13 cellular contexts compared by ENCODE assay signal in the genomic region with DNA sequence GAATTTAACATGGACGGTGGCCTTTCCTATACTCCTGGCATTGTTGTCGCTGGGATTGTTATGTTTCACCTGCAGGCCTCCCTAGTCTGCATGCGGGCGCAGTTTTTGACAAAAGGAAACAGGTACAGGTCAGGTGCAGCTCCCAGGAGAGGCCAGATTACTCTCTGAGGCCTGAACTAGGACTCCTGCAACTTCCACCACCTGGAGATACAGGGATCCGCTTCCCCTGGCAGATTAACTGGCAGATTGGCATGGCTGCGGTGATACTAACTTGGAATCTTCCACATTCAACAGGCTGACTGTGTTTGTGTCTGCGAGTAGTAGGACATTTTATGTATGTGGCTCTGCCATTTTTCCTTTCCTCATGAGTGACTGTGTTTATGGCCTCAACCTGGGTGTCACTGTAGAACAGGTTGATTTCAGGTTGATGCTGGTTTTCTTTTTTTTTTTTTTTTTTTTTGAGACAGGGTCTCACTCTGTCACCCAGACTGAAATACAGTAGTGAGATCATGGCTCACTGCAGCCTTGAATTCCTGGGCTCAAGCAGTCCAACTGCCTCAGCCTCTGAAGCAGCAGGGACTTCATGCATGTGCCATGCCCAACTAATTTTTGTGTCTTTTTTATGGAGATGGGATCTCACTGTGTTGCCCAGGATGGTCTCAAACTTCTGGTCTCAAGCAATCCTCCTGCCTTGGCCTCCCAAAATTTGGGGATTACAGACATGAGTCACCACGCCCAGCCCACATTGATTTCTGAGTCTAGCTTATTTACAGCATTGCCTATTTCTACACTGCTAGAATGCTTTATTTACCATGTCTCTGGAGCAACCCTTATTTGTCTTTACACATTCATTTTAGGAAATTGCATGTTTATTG. TPM values are rescaled to one million over a fixed set of nuclear protein-coding genes. Genes with fewer than 3 reads are reported as not detected.
DNase-seq lines count a peak whose midpoint lies in the region; ATAC-seq, FAIRE-seq and TF ChIP-seq lines count a peak whose summit lies in the region.
"Had no signal": no experiment of that assay in that cellular context is flagged by ENCODE, and none has a peak within 500 bp of the region (broad histone marks: within the 10 kb centered on the region; RNA-seq: fewer than 3 reads in every experiment).

No MANE protein-coding gene starts in this region.

- H3K27ac ChIP-seq in HepG2 (ENCODE audit: extremely low read length, insufficient read depth, low read length) (no peak overlapping the region), right lobe of liver (no peak overlapping the region), RWPE1 (peak overlapping the region; percentile 87), H1 (ENCODE audit: low read depth, low read length) (no peak overlapping the region)
- H3K27ac ChIP-seq: thyroid gland had no signal

- peaks cover 4% of the 10 kb centered on the region for H3K27me3 Mint-ChIP-seq in type B pancreatic cell
- H3K27me3 Mint-ChIP-seq: dendritic cell treated with granulocyte-macrophage colony-stimulating factor and Interleukin-4, amounts not matched to agents 40 ng/mL and 50 ng/mL, for 4 days had no signal

- H4K8ac ChIP-seq in H1 (ENCODE audit: extremely low read depth, insufficient read depth, low read length): no peak overlapping the region

- H3K4me3 ChIP-seq in HepG2 (replicated peaks in 1 of 3; ENCODE audit: insufficient read depth in 1 of 3, low read depth in 2 of 3, low read length in 3 of 3) (peak overlapping the region in 1 of 3 experiments; percentile 74; a peak in 1 of 6 replicates), right lobe of liver (no peak overlapping the region), H1 (ENCODE audit: extremely low read depth in 1 of 4, insufficient read depth in 2 of 4, low read depth in 3 of 4, low read length in 4 of 4) (no peak overlapping the region)

- no peaks in the 10 kb centered on the region for H3K79me1 ChIP-seq in H1 (ENCODE audit: low read depth, low read length)

- H3K9ac ChIP-seq in HepG2 (ENCODE audit: insufficient read depth, low read depth, low read length): no peak overlapping the region
- H3K9ac ChIP-seq in H1 (replicated peaks in 1 of 4; ENCODE audit: extremely low read depth in 1 of 4, low read depth in 3 of 4, low read length in 3 of 4): peak overlapping the region in 1 of 4 experiments; percentile 6; a peak in 2 of 7 replicates

- ATAC-seq in HepG2 (no peak), right lobe of liver (no peak), GM21529 (IDR thresholded peaks at IDR 0.05; ENCODE audit: unreplicated experiment) (no peak)
- ATAC-seq: left lung had no signal

- no peak overlapping the region for H3K27ac Mint-ChIP-seq in type B pancreatic cell

- 98% methylated on average over 8 of the region's 8 CpGs for WGBS in HepG2 (ENCODE audit: low lambda C conversion rate)
- WGBS in right lobe of liver (ENCODE audit: insufficient coverage, low coverage, low lambda C conversion rate, missing lambda C conversion rate): 88% methylated on average over 2 of the region's 8 CpGs
- WGBS in H1 (ENCODE audit: extremely low coverage in 1 of 2, insufficient coverage in 1 of 2, insufficient read length in 1 of 2, insufficient replicate concordance in 2 of 2, low coverage in 1 of 2, low lambda C conversion rate in 2 of 2, missing lambda C conversion rate in 1 of 2), 2 experiments: 86% methylated on average over 8 of the region's 8 CpGs; no CpG with 5 or more reads in 1 of the 2 experiments

- H4K91ac ChIP-seq in H1 (replicated peaks; ENCODE audit: insufficient read length, low read length): peak overlapping the region; percentile 44

- H3K36me3 ChIP-seq in HepG2 (replicated peaks in 1 of 2; ENCODE audit: control insufficient read depth in 1 of 2, insufficient read depth in 2 of 2, low read length in 2 of 2) (no peaks in the 10 kb centered on the region), right lobe of liver (no peaks in the 10 kb centered on the region), H1 (ENCODE audit: control insufficient read depth in 2 of 4, insufficient read depth in 4 of 4, low read length in 3 of 4) (peaks cover 0 to 4% (median 0%) of the 10 kb centered on the region in 4 experiments; a peak in 1 of 8 replicates)
- H3K36me3 ChIP-seq: left lung, thyroid gland had no signal

- peak overlapping the region; percentile 47; the same call in 1 of the 2 replicates for H2BK15ac ChIP-seq in H1 (ENCODE audit: low read length)

- DNase-seq in HepG2 (ENCODE audit: low spot score): no peak
- DNase-seq in right lobe of liver: no peak
- DNase-seq in RWPE1 (ENCODE audit: low spot score): no peak
- no peak for DNase-seq in H1 (ENCODE audit: low read depth in 1 of 2, low spot score in 2 of 2)
- DNase-seq in type B pancreatic cell (ENCODE audit: extremely low spot score, unreplicated experiment): no peak
- no peak for DNase-seq in hepatic stellate cell (ENCODE audit: low spot score)
- DNase-seq in KBM-7: no peak
- DNase-seq: foreskin melanocyte, left lung, NCI-H1105 had no signal

- H2BK120ac ChIP-seq in H1 (replicated peaks; ENCODE audit: low read depth, low read length): no peak overlapping the region

- H2BK20ac ChIP-seq in H1 (ENCODE audit: low read length): peak overlapping the region; percentile 29; the same call in 1 of the 2 replicates

- no peak for TF ChIP-seq RAD21 in HepG2 (CRISPR knock-in tag; IDR thresholded peaks at IDR 0.05)
- no peak for TF ChIP-seq RAD21 in H1 (IDR thresholded peaks at IDR 0.05 in 1 of 2, conservative IDR thresholded peaks at IDR 0.05 in 1 of 2; ENCODE audit: low read depth in 2 of 2, low read length in 2 of 2)

- H3K4me3 Mint-ChIP-seq in type B pancreatic cell: peak overlapping the region; percentile 94

- no peak overlapping the region for H4K5ac ChIP-seq in H1 (ENCODE audit: insufficient read length, low read depth, low read length)

- no peak overlapping the region for H3K56ac ChIP-seq in H1 (replicated peaks; ENCODE audit: insufficient read length, low read depth, low read length)

- 0 out of 2 replicates have a peak overlapping the region, but pooled peaks have one; percentile 32 for H2AK5ac ChIP-seq in H1 (ENCODE audit: low read depth, low read length)

- H3K14ac ChIP-seq in H1 (ENCODE audit: insufficient read length): no peak overlapping the region

- TF ChIP-seq CTCF in HepG2 (CRISPR knock-in tag; IDR thresholded peaks at IDR 0.05): no peak
- no peak for TF ChIP-seq CTCF in right lobe of liver (IDR thresholded peaks at IDR 0.05)
- no peak for TF ChIP-seq CTCF in RWPE1 (conservative IDR thresholded peaks at IDR 0.05; ENCODE audit: low read depth)
- no peak for TF ChIP-seq CTCF in H1 (IDR thresholded peaks at IDR 0.05; ENCODE audit: control extremely low read depth in 1 of 3, insufficient read depth in 1 of 3, low read depth in 1 of 3, low read length in 3 of 3)
- TF ChIP-seq CTCF in type B pancreatic cell (conservative IDR thresholded peaks at IDR 0.05): no peak

- peaks cover 4% of the 10 kb centered on the region for H3K79me2 ChIP-seq in HepG2 (ENCODE audit: insufficient read depth, low read length)
- peaks cover 4 to 31% of the 10 kb centered on the region in 2 experiments for H3K79me2 ChIP-seq in H1 (ENCODE audit: control insufficient read depth in 1 of 2, insufficient read depth in 2 of 2, low read length in 2 of 2)

- in situ Hi-C loops in HepG2 (cut with HindIII; ENCODE audit: extremely low pct_ligation_motif_present, low pct_unique_long_range_greater_than_20kb): no loop called here
- in situ Hi-C loops in KBM-7 (cut with MboI; ENCODE audit: low pct_unique_long_range_greater_than_20kb, low sequenced_read_pairs): no loop called here

- no peaks in the 10 kb centered on the region for H4K20me1 ChIP-seq in HepG2 (ENCODE audit: insufficient read depth, low read length)
- H4K20me1 ChIP-seq in H1 (replicated peaks in 1 of 2; ENCODE audit: control insufficient read depth in 1 of 2, insufficient read depth in 2 of 2, low read length in 2 of 2): peaks cover 5% of the 10 kb centered on the region in 2 experiments

- H2BK5ac ChIP-seq in H1 (ENCODE audit: low read depth, low read length): no peak overlapping the region

- peaks cover 10% of the 10 kb centered on the region for H3K23me2 ChIP-seq in H1 (ENCODE audit: low read depth, low read length)

- 0 out of 2 replicates have a peak overlapping the region, but pooled peaks have one; percentile 12 for H2BK12ac ChIP-seq in H1 (ENCODE audit: low read depth, low read length)

- H2AFZ ChIP-seq in HepG2 (ENCODE audit: low read length): no peak overlapping the region
- no peak overlapping the region for H2AFZ ChIP-seq in H1 (ENCODE audit: low read length)

- TF ChIP-seq POLR2A in HepG2 (IDR thresholded peaks at IDR 0.05; ENCODE audit: insufficient read depth in 1 of 2, low read depth in 2 of 2, low read length in 2 of 2) (no peak), right lobe of liver (IDR thresholded peaks at IDR 0.05) (no peak), H1 (IDR thresholded peaks at IDR 0.05; ENCODE audit: control extremely low read depth in 1 of 2, low read depth in 2 of 2, low read length in 2 of 2) (no peak)

- no peaks in the 10 kb centered on the region; a peak in 1 of 5 replicates for H3K27me3 ChIP-seq in HepG2 (ENCODE audit: control insufficient read depth in 1 of 2, insufficient read depth in 2 of 2, low read length in 2 of 2)
- H3K27me3 ChIP-seq in right lobe of liver: no peaks in the 10 kb centered on the region
- H3K27me3 ChIP-seq in H1 (replicated peaks in 1 of 4; ENCODE audit: control insufficient read depth in 3 of 4, extremely low read depth in 1 of 4, insufficient read depth in 3 of 4, low read length in 3 of 4): no peaks in the 10 kb centered on the region
- H3K27me3 ChIP-seq: left lung, thyroid gland had no signal

- CTCF ChIA-PET in HepG2 (lab: Yijun Ruan, JAX; ENCODE audit: low intra/inter-chr PET ratio, low total read pairs): no interaction called here
- CTCF ChIA-PET in RWPE1 (lab: Yijun Ruan, JAX): interaction anchor here (0.6 to 0.9 kb wide), 2 partner anchors 61 to 388 kb away, joined by 3 read pairs; no protein-coding TSS in a partner anchor
- CTCF ChIA-PET in H1 (lab: Charles Lee; ENCODE audit: partially characterized antibody): no interaction called here

- H3K9me3 ChIP-seq in HepG2 (ENCODE audit: low read length): no peaks in the 10 kb centered on the region
- no peaks in the 10 kb centered on the region for H3K9me3 ChIP-seq in right lobe of liver
- no peaks in the 10 kb centered on the region; a peak in 1 of 4 replicates for H3K9me3 ChIP-seq in H1 (ENCODE audit: insufficient read depth in 2 of 2, low read depth in 1 of 2, low read length in 1 of 2)
- H3K9me3 ChIP-seq: left lung, thyroid gland had no signal

- H3K36me3 Mint-ChIP-seq in type B pancreatic cell: peaks cover 5% of the 10 kb centered on the region

- H3K4me1 ChIP-seq in HepG2 (ENCODE audit: insufficient read depth, low read length): peaks cover 55% of the 10 kb centered on the region
- peaks cover 0 to 8% (median 2%) of the 10 kb centered on the region in 4 donors for H3K4me1 ChIP-seq in right lobe of liver
- peaks cover 0 to 5% (median 4%) of the 10 kb centered on the region in 4 experiments; a peak in 3 of 7 replicates for H3K4me1 ChIP-seq in H1 (replicated peaks in 1 of 4; ENCODE audit: control insufficient read depth in 3 of 4, insufficient read depth in 4 of 4, low read length in 3 of 4)

- no TSS peak for BruUV-seq in HepG2 (replicated peaks; lab: Mats Ljungman, UMichigan)

- intact Hi-C loops in HepG2 (cut with micrococcal nuclease; ENCODE audit: unreplicated experiment) (no loop called here), right lobe of liver (cut with DNase I) (no loop called here)

- H3K18ac ChIP-seq in H1 (ENCODE audit: extremely low read depth, low read length): no peak overlapping the region

- FAIRE-seq in HepG2 (lab: Jason Lieb, UNC) (no peak), H1 (lab: Jason Lieb, UNC) (no peak)

- H3K9me3 Mint-ChIP-seq in type B pancreatic cell: no peaks in the 10 kb centered on the region
- H3K9me3 Mint-ChIP-seq: dendritic cell treated with granulocyte-macrophage colony-stimulating factor and Interleukin-4, amounts not matched to agents 40 ng/mL and 50 ng/mL, for 4 days had no signal

- H3K23ac ChIP-seq in H1 (ENCODE audit: insufficient read length): no peak overlapping the region

- POLR2A ChIA-PET in HepG2 (lab: Yijun Ruan, JAX) (interaction anchor here (0.9 kb wide), 1 partner anchor 19 kb away, joined by 3 read pairs; no protein-coding TSS in a partner anchor), RWPE1 (lab: Yijun Ruan, JAX; ENCODE audit: low non-redundant PET) (no interaction called here), H1 (lab: Charles Lee; ENCODE audit: partially characterized antibody) (interaction anchor here (1.4 to 8.0 kb wide), 2 partner anchors 15 to 71 kb away, joined by 3 to 91 read pairs; no protein-coding TSS in a partner anchor)

- H3K4me2 ChIP-seq in HepG2 (ENCODE audit: low read depth, low read length) (peak overlapping the region; percentile 89), H1 (ENCODE audit: insufficient read depth in 1 of 2, low read depth in 2 of 2, low read length in 2 of 2) (peak overlapping the region in 1 of 2 experiments; percentile 70; a peak in 1 of 4 replicates)

- H3K4ac ChIP-seq in H1 (replicated peaks; ENCODE audit: insufficient read length, low read depth, low read length): no peak overlapping the region

- peaks cover 21% of the 10 kb centered on the region for H3K4me1 Mint-ChIP-seq in type B pancreatic cell (ENCODE audit: unreplicated experiment)

- TF ChIP-seq EP300 in HepG2 (IDR thresholded peaks at IDR 0.05; ENCODE audit: low read depth in 2 of 2, low read length in 2 of 2) (no peak), HepG2 (CRISPR knock-in tag; IDR thresholded peaks at IDR 0.05; ENCODE audit: borderline replicate concordance) (no peak), H1 (IDR thresholded peaks at IDR 0.05; ENCODE audit: borderline replicate concordance in 1 of 2, low read depth in 2 of 2, low read length in 2 of 2) (no peak)

RNA-seq across cellular contexts. Expression of a gene that starts 1.7 kb away (rescaled TPM):
- total RNA-seq in HepG2 (2016; rRNA removed; fragmentation: Illumina TruSeq; extraction: Trizol) (34.3 and 52.0 TPM in 2 replicates), right lobe of liver (10 to 100 TPM; 12.1 to 15.3 (median 14.4) TPM), type B pancreatic cell (ENCODE audit: low replicate concordance) (22.7 and 46.9 TPM in 2 replicates)
- 8.8 and 10.6 TPM in 2 replicates for total RNA-seq in HepG2 (2016; cell fraction: cytosol; rRNA removed; fragmentation: Illumina TruSeq; extraction: Trizol; ENCODE audit: low read depth)
- total RNA-seq in HepG2 (2016; cell fraction: insoluble cytoplasmic fraction; rRNA removed; fragmentation: Illumina TruSeq; extraction: Trizol): 36.7 and 47.2 TPM in 2 replicates
- 19.2 and 20.6 TPM in 2 replicates for total RNA-seq in HepG2 (2016; cell fraction: membrane; rRNA removed; fragmentation: Illumina TruSeq; extraction: Trizol)
- 30.7 and 35.4 TPM in 2 replicates for total RNA-seq in HepG2 (2016; cell fraction: nucleus; rRNA removed; fragmentation: Illumina TruSeq; extraction: Trizol)
- polyA plus RNA-seq in HepG2 (2011; rRNA removed) (27.6 and 29.6 TPM in 2 replicates), H1 (2011; rRNA removed) (54.0 and 82.6 TPM in 2 replicates)
- polyA plus RNA-seq in HepG2 (2011; cell fraction: cytosol; rRNA removed): 11.8 and 14.3 TPM in 2 replicates
- 26.1 and 29.2 TPM in 2 replicates for polyA plus RNA-seq in HepG2 (2011; cell fraction: nucleus; rRNA removed)
- 12.9 and 17.0 TPM in 2 replicates for polyA plus RNA-seq in HepG2 (2012)
- 3.9 and 4.1 TPM in 2 replicates for polyA plus RNA-seq in HepG2 (2016; cell fraction: cytosol; fragmentation: Illumina TruSeq; extraction: Trizol; ENCODE audit: low read depth)
- polyA plus RNA-seq in HepG2 (2016; cell fraction: insoluble cytoplasmic fraction; fragmentation: Illumina TruSeq; extraction: Trizol; ENCODE audit: low read depth): 28.6 and 29.4 TPM in 2 replicates
- 9.3 and 9.8 TPM in 2 replicates for polyA plus RNA-seq in HepG2 (2016; cell fraction: membrane; fragmentation: Illumina TruSeq; extraction: Trizol; ENCODE audit: low read depth)
- 25.6 and 33.9 TPM in 2 replicates for polyA plus RNA-seq in HepG2 (2016; cell fraction: nucleus; fragmentation: Illumina TruSeq; extraction: Trizol; ENCODE audit: insufficient read depth, low read depth)
- polyA minus RNA-seq in HepG2 (2011; rRNA and poly(A)+ RNA removed; ENCODE audit: low replicate concordance): 24.1 and 27.3 TPM in 2 replicates
- 23.8 and 28.1 TPM in 2 replicates for polyA minus RNA-seq in HepG2 (2011; cell fraction: cytosol; rRNA and poly(A)+ RNA removed)
- polyA minus RNA-seq in HepG2 (2011; cell fraction: nucleus; rRNA and poly(A)+ RNA removed): 34.2 and 35.4 TPM in 2 replicates
- 110 and 119 TPM in 2 replicates for total RNA-seq in H1 (2021; fragmentation: NEBNext Ultra II Directional; extraction: Animal tissue kit (Norgen Biotek cat#: 25700))
- polyA plus RNA-seq in H1 (2011; cell fraction: cytosol; rRNA removed): 81.9 TPM
- 144 TPM for polyA plus RNA-seq in H1 (2011; cell fraction: nucleus; rRNA removed)
- polyA plus RNA-seq in H1 (2012, experiment 1 of 2): 58.4 to 104 TPM (median 79.7 TPM) in 4 replicates
- 7.9 TPM for polyA plus RNA-seq in H1 (2012, experiment 2 of 2)
- polyA plus RNA-seq in H1 (2013, experiment 1 of 2): 61.1 TPM
- 63.0 TPM for polyA plus RNA-seq in H1 (2013, experiment 2 of 2)
- 177 and 222 TPM in 2 replicates for polyA minus RNA-seq in H1 (2011; rRNA and poly(A)+ RNA removed)
- polyA minus RNA-seq in H1 (2011; cell fraction: cytosol; rRNA and poly(A)+ RNA removed): 83.5 TPM
- polyA minus RNA-seq in H1 (2011; cell fraction: nucleus; rRNA and poly(A)+ RNA removed): 156 TPM

RNA-seq across cellular contexts. Expression of a gene that starts 27.6 kb away (rescaled TPM):
- 1.7 and 2.2 TPM in 2 replicates for total RNA-seq in HepG2 (2016; rRNA removed; fragmentation: Illumina TruSeq; extraction: Trizol)
- total RNA-seq in HepG2 (2016; cell fraction: cytosol; rRNA removed; fragmentation: Illumina TruSeq; extraction: Trizol; ENCODE audit: low read depth): 1.1 and 1.6 TPM in 2 replicates
- 1.2 and 1.8 TPM in 2 replicates for total RNA-seq in HepG2 (2016; cell fraction: insoluble cytoplasmic fraction; rRNA removed; fragmentation: Illumina TruSeq; extraction: Trizol)
- 1.6 and 3.1 TPM in 2 replicates for total RNA-seq in HepG2 (2016; cell fraction: membrane; rRNA removed; fragmentation: Illumina TruSeq; extraction: Trizol)
- 0.62 and 3.4 TPM in 2 replicates for total RNA-seq in HepG2 (2016; cell fraction: nucleus; rRNA removed; fragmentation: Illumina TruSeq; extraction: Trizol)
- 0.05 and 0.09 TPM in 2 replicates for polyA plus RNA-seq in HepG2 (2011; rRNA removed)
- 0.05 TPM in 2 replicates for polyA plus RNA-seq in HepG2 (2011; cell fraction: cytosol; rRNA removed)
- not detected in 2 replicates for polyA plus RNA-seq in HepG2 (2011; cell fraction: nucleus; rRNA removed)
- not detected in 2 replicates for polyA plus RNA-seq in HepG2 (2012)
- 0.97 and 1.3 TPM in 2 replicates for polyA plus RNA-seq in HepG2 (2016; cell fraction: cytosol; fragmentation: Illumina TruSeq; extraction: Trizol; ENCODE audit: low read depth)
- polyA plus RNA-seq in HepG2 (2016; cell fraction: insoluble cytoplasmic fraction; fragmentation: Illumina TruSeq; extraction: Trizol; ENCODE audit: low read depth): 0.92 and 1.2 TPM in 2 replicates
- 1.8 and 2.2 TPM in 2 replicates for polyA plus RNA-seq in HepG2 (2016; cell fraction: membrane; fragmentation: Illumina TruSeq; extraction: Trizol; ENCODE audit: low read depth)
- polyA plus RNA-seq in HepG2 (2016; cell fraction: nucleus; fragmentation: Illumina TruSeq; extraction: Trizol; ENCODE audit: insufficient read depth, low read depth): 1.3 and 1.5 TPM in 2 replicates
- 0.08 TPM in 1 of 2 replicates, not detected in the other for polyA minus RNA-seq in HepG2 (2011; rRNA and poly(A)+ RNA removed; ENCODE audit: low replicate concordance)
- not detected in 2 replicates for polyA minus RNA-seq in HepG2 (2011; cell fraction: cytosol; rRNA and poly(A)+ RNA removed)
- not detected in 2 replicates for polyA minus RNA-seq in HepG2 (2011; cell fraction: nucleus; rRNA and poly(A)+ RNA removed)
- total RNA-seq in right lobe of liver: not detected
- not detected in 2 replicates for total RNA-seq in H1 (2021; fragmentation: NEBNext Ultra II Directional; extraction: Animal tissue kit (Norgen Biotek cat#: 25700))
- not detected in 2 replicates for polyA plus RNA-seq in H1 (2011; rRNA removed)
- not detected for polyA plus RNA-seq in H1 (2011; cell fraction: cytosol; rRNA removed)
- not detected for polyA plus RNA-seq in H1 (2011; cell fraction: nucleus; rRNA removed)
- polyA plus RNA-seq in H1 (2012, experiment 1 of 2): not detected in 4 replicates
- polyA plus RNA-seq in H1 (2012, experiment 2 of 2): not detected
- not detected for polyA plus RNA-seq in H1 (2013, experiment 1 of 2)
- not detected for polyA plus RNA-seq in H1 (2013, experiment 2 of 2)
- not detected in 2 replicates for polyA minus RNA-seq in H1 (2011; rRNA and poly(A)+ RNA removed)
- not detected for polyA minus RNA-seq in H1 (2011; cell fraction: cytosol; rRNA and poly(A)+ RNA removed)
- not detected for polyA minus RNA-seq in H1 (2011; cell fraction: nucleus; rRNA and poly(A)+ RNA removed)
- 0.17 TPM in 2 replicates for total RNA-seq in type B pancreatic cell (ENCODE audit: low replicate concordance)
- total RNA-seq: left lung, thyroid gland had no signal
